ENCODE assay signal across 8 cellular contexts in genomic region chrX:16445166-16445752, GRCh38.
DNase-seq lines count a peak whose midpoint lies in the region; ATAC-seq and TF ChIP-seq lines count a peak whose summit lies in the region.

No MANE protein-coding gene starts in this region.

- H3K4me1 ChIP-seq in KMS-11 (ENCODE audit: low read depth, poor library complexity, severe bottlenecking) = no peaks in the 10 kb centered on the region

- ATAC-seq in natural killer cell treated with Interleukin-12 subunit alpha and Interleukin-12 subunit beta and Interleukin-15 and Interleukin-18, amount 100 ng/mL, for 72 hours = peak in 1 of 2 donors; percentile 82
- ATAC-seq in HG02610 (IDR thresholded peaks at IDR 0.05; ENCODE audit: unreplicated experiment) = no peak

- H3K79me2 ChIP-seq in KMS-11 (ENCODE audit: insufficient read depth, low read depth) = no peaks in the 10 kb centered on the region

- no peak overlapping the region for H3K4me2 ChIP-seq in KMS-11

- H3K36me3 ChIP-seq in KMS-11 (ENCODE audit: insufficient read depth) (no peaks in the 10 kb centered on the region), WERI-Rb-1 (no peaks in the 10 kb centered on the region)

- no peak overlapping the region for H3K27ac Mint-ChIP-seq in natural killer cell treated with Interleukin-12 subunit alpha and Interleukin-12 subunit beta and Interleukin-15 and Interleukin-18, amount 100 ng/mL, for 72 hours

- no peaks in the 10 kb centered on the region for H3K4me1 Mint-ChIP-seq in natural killer cell treated with Interleukin-12 subunit alpha and Interleukin-12 subunit beta and Interleukin-15 and Interleukin-18, amount 100 ng/mL, for 72 hours (ENCODE audit: low read depth in 2 of 2)

- H3K4me3 ChIP-seq in KMS-11 (IDR thresholded peaks at IDR 0.05; ENCODE audit: insufficient read depth, low read depth, low read length) (no peak overlapping the region), WERI-Rb-1 (ENCODE audit: low read depth, low read length) (no peak overlapping the region), coronary artery (no peak overlapping the region)

- H3K27ac ChIP-seq in KMS-11 = no peak overlapping the region
- H3K27ac ChIP-seq in WERI-Rb-1 = no peak overlapping the region
- no peak overlapping the region for H3K27ac ChIP-seq in coronary artery

- no peaks in the 10 kb centered on the region for H3K27me3 ChIP-seq in KMS-11 (ENCODE audit: insufficient read depth, low read depth)
- H3K27me3 ChIP-seq in WERI-Rb-1 (ENCODE audit: insufficient read depth, low read depth, severe bottlenecking) = peaks cover 37% of the 10 kb centered on the region

- no peaks in the 10 kb centered on the region for H3K36me3 Mint-ChIP-seq in natural killer cell treated with Interleukin-12 subunit alpha and Interleukin-12 subunit beta and Interleukin-15 and Interleukin-18, amount 100 ng/mL, for 72 hours

- H4K20me1 ChIP-seq in KMS-11 (ENCODE audit: insufficient read depth) = no peaks in the 10 kb centered on the region

- no peak overlapping the region for H2AFZ ChIP-seq in KMS-11 (ENCODE audit: low read depth)

- TF ChIP-seq CTCF in KMS-11 (conservative IDR thresholded peaks at IDR 0.05; ENCODE audit: low read depth, low read length) (peak; percentile 82), WERI-Rb-1 (IDR thresholded peaks at IDR 0.05; ENCODE audit: low read depth, low read length) (peak; percentile 74), coronary artery (IDR thresholded peaks at IDR 0.05) (peak; percentile 29)

- peak; percentile 13 for DNase-seq in COLO829 (ENCODE audit: low spot score)
- DNase-seq in GM19238 (ENCODE audit: insufficient read length, low spot score) = peak; percentile 17
- peak; percentile 44 for DNase-seq in WERI-Rb-1
- no peak for DNase-seq in coronary artery (ENCODE audit: low spot score)
- DNase-seq in natural killer cell treated with Interleukin-12 subunit alpha and Interleukin-12 subunit beta and Interleukin-15 and Interleukin-18, amount 100 ng/mL, for 72 hours (ENCODE audit: low spot score) = peak; percentile 69
- DNase-seq in DMS79 treated with DMSO at 0.1 percent for 48 hours (lab: John Stamatoyannopoulos, UW) = no peak

- H3K9ac ChIP-seq in KMS-11 = no peak overlapping the region

- H3K27me3 Mint-ChIP-seq in natural killer cell treated with Interleukin-12 subunit alpha and Interleukin-12 subunit beta and Interleukin-15 and Interleukin-18, amount 100 ng/mL, for 72 hours = peaks cover 11% of the 10 kb centered on the region in 2 donors

- H3K4me3 Mint-ChIP-seq in natural killer cell treated with Interleukin-12 subunit alpha and Interleukin-12 subunit beta and Interleukin-15 and Interleukin-18, amount 100 ng/mL, for 72 hours = no peak overlapping the region

- H3K9me3 ChIP-seq in WERI-Rb-1 (ENCODE audit: severe bottlenecking) = no peaks in the 10 kb centered on the region

- H3K9me3 Mint-ChIP-seq in natural killer cell treated with Interleukin-12 subunit alpha and Interleukin-12 subunit beta and Interleukin-15 and Interleukin-18, amount 100 ng/mL, for 72 hours = no peaks in the 10 kb centered on the region

Comparison
In these comparisons a context has a peak if more than half of its experiments do, and no peak if none do; other contexts are left out.
1. DNase-seq: peak in COLO829 (single experiment), GM19238 (single experiment), WERI-Rb-1 (single experiment) and natural killer cell treated with Interleukin-12 subunit alpha and Interleukin-12 subunit beta and Interleukin-15 and Interleukin-18, amount 100 ng/mL, for 72 hours (single experiment); none in coronary artery (single experiment) and DMS79 treated with DMSO at 0.1 percent for 48 hours (single experiment).
2. CTCF ChIP-seq: peak in every context shown above with its lines; median percentile 82 in KMS-11; 74 in WERI-Rb-1; 29 in coronary artery.